In the genomic region with DNA sequence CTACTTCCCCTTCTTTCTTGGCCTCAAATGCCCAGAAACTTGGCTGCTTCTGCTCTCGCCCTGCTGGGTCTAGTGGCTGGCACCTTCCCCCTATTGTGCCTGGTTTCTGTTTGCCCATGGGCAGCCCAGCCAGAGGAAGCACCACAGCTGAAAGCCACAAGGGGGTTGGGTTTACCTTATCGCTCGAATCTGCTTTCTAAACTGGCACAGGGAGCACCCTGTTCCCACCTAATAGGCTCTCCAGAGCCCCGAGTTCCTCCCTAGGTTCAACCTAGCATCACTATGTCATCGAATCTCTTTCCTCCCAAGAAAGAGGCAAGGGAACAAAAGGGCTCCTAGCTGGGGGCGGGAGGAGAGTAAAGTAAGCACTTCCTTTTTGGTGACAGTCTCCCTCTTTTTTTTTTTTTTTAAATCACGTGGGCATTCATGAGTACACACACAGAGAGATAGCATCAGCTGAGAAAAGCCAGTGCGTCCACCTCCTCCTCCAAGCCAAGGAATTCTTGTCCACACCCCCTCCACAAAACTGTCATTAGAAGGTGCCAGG, we compare ENCODE assay signal across 8 cellular contexts.
A peak's percentile ranks its signal among the peaks of the same experiment; 100 is the strongest.
DNase-seq lines count a peak whose midpoint lies in the region; ATAC-seq, FAIRE-seq and TF ChIP-seq lines count a peak whose summit lies in the region.

No MANE protein-coding gene starts in this region.

- no peak overlapping the region for H3T11ph ChIP-seq in H9 (ENCODE audit: low read length)

- no peak overlapping the region for H4K5ac ChIP-seq in H9 (ENCODE audit: insufficient read length, low read depth, low read length)

- H2BK15ac ChIP-seq in H9 (ENCODE audit: low read depth, low read length): no peak overlapping the region

- H3K4ac ChIP-seq in H9 (ENCODE audit: low read depth, low read length): no peak overlapping the region

- TF ChIP-seq CTCF in H9 (conservative IDR thresholded peaks at IDR 0.05): no peak

- H3K4me1 Mint-ChIP-seq in H9: peaks cover 31 to 37% of the 10 kb centered on the region in 2 experiments
- peaks cover 22% of the 10 kb centered on the region for H3K4me1 Mint-ChIP-seq in activated naive CD8-positive, alpha-beta T cell treated with anti-CD3 and anti-CD28 coated beads, Interleukin-2, amount 50 U/mL, for 24 hours

- H2BK5ac ChIP-seq in H9 (ENCODE audit: insufficient read length, low read length): no peak overlapping the region

- H3K14ac ChIP-seq in H9 (ENCODE audit: insufficient read depth, low read length): no peak overlapping the region

- ATAC-seq in activated naive CD8-positive, alpha-beta T cell treated with anti-CD3 and anti-CD28 coated beads, Interleukin-2, amount 50 U/mL, for 24 hours: peak; percentile 73
- ATAC-seq in left lobe of liver: peak; percentile 78
- ATAC-seq in HG03460 (IDR thresholded peaks at IDR 0.05; ENCODE audit: unreplicated experiment): no peak
- no peak for ATAC-seq in GM21723 (IDR thresholded peaks at IDR 0.05; ENCODE audit: unreplicated experiment)

- H2AK5ac ChIP-seq in H9 (ENCODE audit: insufficient read length, low read length): no peak overlapping the region

- H3K4me3 Mint-ChIP-seq in H9: peak overlapping the region in 1 of 2 experiments; percentile 80; a peak in 2 of 5 replicates
- peak overlapping the region; percentile 64 for H3K4me3 Mint-ChIP-seq in activated naive CD8-positive, alpha-beta T cell treated with anti-CD3 and anti-CD28 coated beads, Interleukin-2, amount 50 U/mL, for 24 hours

- H3K56ac ChIP-seq in H9 (ENCODE audit: insufficient read length, low read depth, low read length): no peak overlapping the region

- H3K79me2 ChIP-seq in H9 (ENCODE audit: insufficient read depth, low read length): no peaks in the 10 kb centered on the region

- H4K20me1 ChIP-seq in H9 (ENCODE audit: control insufficient read depth, insufficient read depth, insufficient read length): no peaks in the 10 kb centered on the region

- peak overlapping the region; percentile 51 for H3K4me2 ChIP-seq in H9 (ENCODE audit: insufficient read depth, insufficient read length, low read length)

- no peaks in the 10 kb centered on the region for H3K23me2 ChIP-seq in H9 (ENCODE audit: insufficient read length, low read depth, low read length, poor library complexity, severe bottlenecking)

- H4K91ac ChIP-seq in H9 (ENCODE audit: insufficient read length, low read depth, low read length): no peak overlapping the region

- no peak overlapping the region for H3K18ac ChIP-seq in H9 (ENCODE audit: insufficient read length, low read depth, low read length)

- H2BK12ac ChIP-seq in H9 (ENCODE audit: insufficient read length, low read depth, low read length): no peak overlapping the region

- no peaks in the 10 kb centered on the region for H3K9me3 Mint-ChIP-seq in H9
- H3K9me3 Mint-ChIP-seq in activated naive CD8-positive, alpha-beta T cell treated with anti-CD3 and anti-CD28 coated beads, Interleukin-2, amount 50 U/mL, for 24 hours: no peaks in the 10 kb centered on the region

- H3K4me1 ChIP-seq in H9 (ENCODE audit: insufficient read depth, low read length): peaks cover 12% of the 10 kb centered on the region

- no peaks in the 10 kb centered on the region for H3K36me3 Mint-ChIP-seq in H9 (ENCODE audit: insufficient read depth in 1 of 3, low read depth in 3 of 3)
- H3K36me3 Mint-ChIP-seq in activated naive CD8-positive, alpha-beta T cell treated with anti-CD3 and anti-CD28 coated beads, Interleukin-2, amount 50 U/mL, for 24 hours (ENCODE audit: low read depth): no peaks in the 10 kb centered on the region

- no peaks in the 10 kb centered on the region for H3K79me1 ChIP-seq in H9 (ENCODE audit: insufficient read depth, low read depth, low read length, poor library complexity, severe bottlenecking)

- H3K27ac ChIP-seq in H9 (ENCODE audit: insufficient read length, low read depth, low read length): no peak overlapping the region

- H3K27me3 ChIP-seq in H9 (ENCODE audit: insufficient read depth, low read length): no peaks in the 10 kb centered on the region; the same call in 1 of the 2 replicates

- H3K23ac ChIP-seq in H9 (ENCODE audit: insufficient read length, low read depth, low read length): no peak overlapping the region

- no peak overlapping the region for H3K9ac ChIP-seq in H9 (ENCODE audit: extremely low read depth, insufficient read length, low read length)

- H4K8ac ChIP-seq in H9 (replicated peaks; ENCODE audit: insufficient read length, low read depth, low read length): no peak overlapping the region

- no peaks in the 10 kb centered on the region for H3K9me3 ChIP-seq in H9 (ENCODE audit: control insufficient read depth, low read depth, low read length)

- FAIRE-seq in RCC 7860 (lab: Jason Lieb, UNC): no peak

- H3K27me3 Mint-ChIP-seq in H9 (ENCODE audit: low read depth): peaks cover 6% of the 10 kb centered on the region
- H3K27me3 Mint-ChIP-seq in activated naive CD8-positive, alpha-beta T cell treated with anti-CD3 and anti-CD28 coated beads, Interleukin-2, amount 50 U/mL, for 24 hours: peaks cover 2% of the 10 kb centered on the region

- no peak overlapping the region for H2BK120ac ChIP-seq in H9 (ENCODE audit: low read depth, low read length, poor library complexity, severe bottlenecking)

- H3K27ac Mint-ChIP-seq in H9: peak overlapping the region in 1 of 3 experiments; percentile 14; a peak in 2 of 7 replicates
- no peak overlapping the region for H3K27ac Mint-ChIP-seq in activated naive CD8-positive, alpha-beta T cell treated with anti-CD3 and anti-CD28 coated beads, Interleukin-2, amount 50 U/mL, for 24 hours

- no peak overlapping the region for H2BK20ac ChIP-seq in H9 (ENCODE audit: low read depth, low read length, poor library complexity, severe bottlenecking)

- DNase-seq in H9 (no peak), RCC 7860 (ENCODE audit: low spot score) (peak; percentile 16), left lobe of liver (ENCODE audit: low spot score) (peak; percentile 83), NCI-H748 treated with DMSO at 0.1 percent for 48 hours (lab: John Stamatoyannopoulos, UW) (no peak)
- DNase-seq in activated naive CD8-positive, alpha-beta T cell treated with anti-CD3 and anti-CD28 coated beads, Interleukin-2, amount 50 U/mL, for 24 hours: peak; percentile 37
- peak; percentile 38 for DNase-seq in stimulated activated CD8-positive, alpha-beta memory T cell treated with anti-CD3 and anti-CD28 coated beads, Interleukin-4, amount 100 ng/mL, for 48 hours

- no CpG with 5 or more reads among the region's 8 CpGs for whole genome bisulfite sequencing in H9 (ENCODE audit: extremely low coverage, insufficient read length, low lambda C conversion rate)

- no peak overlapping the region for H2AFZ ChIP-seq in H9 (ENCODE audit: low read length)

Comparison
In these comparisons a context has a peak if more than half of its experiments do, and no peak if none do; other contexts are left out.
1. DNase-seq: peak in RCC 7860 (single experiment), activated naive CD8-positive, alpha-beta T cell treated with anti-CD3 and anti-CD28 coated beads, Interleukin-2, amount 50 U/mL, for 24 hours (single experiment), left lobe of liver (single experiment) and stimulated activated CD8-positive, alpha-beta memory T cell treated with anti-CD3 and anti-CD28 coated beads, Interleukin-4, amount 100 ng/mL, for 48 hours (single experiment); none in H9 (single experiment) and NCI-H748 treated with DMSO at 0.1 percent for 48 hours (single experiment).
2. ATAC-seq: peak in activated naive CD8-positive, alpha-beta T cell treated with anti-CD3 and anti-CD28 coated beads, Interleukin-2, amount 50 U/mL, for 24 hours (single experiment) and left lobe of liver (single experiment); none in HG03460 (single experiment) and GM21723 (single experiment).